ENCODE assay signal across 13 cellular contexts in genomic region chr1:51636765-51637522, GRCh38. TPM values are rescaled to one million over a fixed set of nuclear protein-coding genes. Genes with fewer than 3 reads are reported as not detected.
DNase-seq lines count a peak whose midpoint lies in the region; ATAC-seq, FAIRE-seq and TF ChIP-seq lines count a peak whose summit lies in the region.
"Had no signal": no experiment of that assay in that cellular context is flagged by ENCODE, and none has a peak within 500 bp of the region (broad histone marks: within the 10 kb centered on the region; RNA-seq: fewer than 3 reads in every experiment).

No MANE protein-coding gene starts in this region.

- no peaks in the 10 kb centered on the region for H3K9me1 ChIP-seq in keratinocyte (ENCODE audit: control insufficient read depth, extremely low read depth, insufficient read depth, low read length)

- H3K36me3 Mint-ChIP-seq in natural killer cell, result no peaks in the 10 kb centered on the region
- H3K36me3 Mint-ChIP-seq: natural killer cell treated with Interleukin-12 subunit alpha and Interleukin-12 subunit beta and Interleukin-15 and Interleukin-18, amount 100 ng/mL, for 72 hours had no signal

- dilution Hi-C loops in keratinocyte (cut with MboI; ENCODE audit: extremely low pct_ligation_motif_present, low sequenced_read_pairs), result no loop called here

- H3K79me2 ChIP-seq in keratinocyte (ENCODE audit: control insufficient read depth, insufficient read depth, low read length), result peaks cover 50% of the 10 kb centered on the region

- in situ Hi-C loops in brain microvascular endothelial cell (cut with HindIII; ENCODE audit: low pct_ligation_motif_present, low sequenced_read_pairs), result no loop called here

- no peak for TF ChIP-seq CTCF in brain microvascular endothelial cell (IDR thresholded peaks at IDR 0.05; ENCODE audit: low read depth, low read length, missing control alignments)
- no peak for TF ChIP-seq CTCF in keratinocyte (optimal IDR thresholded peaks at IDR 0.05 in 1 of 3, IDR thresholded peaks at IDR 0.05 in 1 of 3, conservative IDR thresholded peaks at IDR 0.05 in 1 of 3; ENCODE audit: extremely low read depth in 1 of 3, insufficient read depth in 2 of 3, low read length in 3 of 3)
- TF ChIP-seq CTCF in uterus (IDR thresholded peaks at IDR 0.05), result no peak
- TF ChIP-seq CTCF in natural killer cell (IDR thresholded peaks at IDR 0.05), result no peak

- H3K36me3 ChIP-seq in brain microvascular endothelial cell (replicated peaks), result no peaks in the 10 kb centered on the region
- H3K36me3 ChIP-seq in keratinocyte (ENCODE audit: control insufficient read depth in 2 of 2, extremely low read depth in 1 of 2, insufficient read depth in 2 of 2, low read length in 2 of 2), result no peaks in the 10 kb centered on the region
- no peaks in the 10 kb centered on the region for H3K36me3 ChIP-seq in uterus

- no peak overlapping the region for H3K4me3 ChIP-seq in brain microvascular endothelial cell (ENCODE audit: low read depth, low read length)
- peak overlapping the region in 2 of 3 experiments; percentile 29 to 59 for H3K4me3 ChIP-seq in keratinocyte (ENCODE audit: control insufficient read depth in 2 of 3, extremely low read depth in 1 of 3, insufficient read depth in 2 of 3, low read depth in 1 of 3, low read length in 3 of 3)
- H3K4me3 ChIP-seq in uterus, result no peak overlapping the region
- H3K4me3 ChIP-seq: BLaER1 treated with 17β-estradiol and CSF1 and Interleukin-3, amounts not matched to agents 10 nM and 100 nM had no signal

- H3K27me3 ChIP-seq in brain microvascular endothelial cell (replicated peaks) (no peaks in the 10 kb centered on the region), keratinocyte (ENCODE audit: control insufficient read depth, extremely low read depth, insufficient read depth, low read length) (no peaks in the 10 kb centered on the region), uterus (no peaks in the 10 kb centered on the region)
- H3K27me3 ChIP-seq: BLaER1 treated with 17β-estradiol and CSF1 and Interleukin-3, amounts not matched to agents 10 nM and 100 nM had no signal

- no peaks in the 10 kb centered on the region for H3K9me3 Mint-ChIP-seq in natural killer cell
- H3K9me3 Mint-ChIP-seq: natural killer cell treated with Interleukin-12 subunit alpha and Interleukin-12 subunit beta and Interleukin-15 and Interleukin-18, amount 100 ng/mL, for 72 hours had no signal

- no peaks in the 10 kb centered on the region for H3K27me3 Mint-ChIP-seq in natural killer cell (ENCODE audit: low read depth in 2 of 2)
- H3K27me3 Mint-ChIP-seq: natural killer cell treated with Interleukin-12 subunit alpha and Interleukin-12 subunit beta and Interleukin-15 and Interleukin-18, amount 100 ng/mL, for 72 hours had no signal

- peak overlapping the region; percentile 68 for H3K9ac ChIP-seq in keratinocyte (ENCODE audit: control insufficient read depth, extremely low read depth, insufficient read depth, low read length)
- H3K9ac ChIP-seq: BLaER1 treated with 17β-estradiol and CSF1 and Interleukin-3, amounts not matched to agents 10 nM and 100 nM had no signal

- peak overlapping the region; percentile 74 for H3K4me2 ChIP-seq in keratinocyte (ENCODE audit: control insufficient read depth, extremely low read depth, insufficient read depth, low read depth, low read length)

- no peaks in the 10 kb centered on the region for H4K20me1 ChIP-seq in keratinocyte (ENCODE audit: control insufficient read depth, extremely low read depth, insufficient read depth, low read length)

- H3K9me3 ChIP-seq in keratinocyte (ENCODE audit: control insufficient read depth, low read depth, low read length) (no peaks in the 10 kb centered on the region), uterus (no peaks in the 10 kb centered on the region)
- H3K9me3 ChIP-seq: BLaER1 treated with 17β-estradiol and CSF1 and Interleukin-3, amounts not matched to agents 10 nM and 100 nM had no signal

- H3K4me1 ChIP-seq in keratinocyte (ENCODE audit: control insufficient read depth, extremely low read depth, insufficient read depth, low read length), result peaks cover 33% of the 10 kb centered on the region
- peaks cover 0 to 12% of the 10 kb centered on the region in 2 donors for H3K4me1 ChIP-seq in uterus

- intact Hi-C loops in uterus (cut with DNase I; ENCODE audit: low total_unique reads) (no loop called here), natural killer cell (cut with micrococcal nuclease) (no loop called here)

- H3K4me1 Mint-ChIP-seq in natural killer cell, result peaks cover 19 to 24% of the 10 kb centered on the region in 2 donors

- H3K27ac ChIP-seq in brain microvascular endothelial cell, result peak overlapping the region; percentile 67
- peak overlapping the region; percentile 81 for H3K27ac ChIP-seq in keratinocyte (ENCODE audit: control insufficient read depth, insufficient read depth, low read length)
- H3K27ac ChIP-seq in uterus, result peak overlapping the region; percentile 93 to 94
- H3K27ac ChIP-seq: BLaER1 treated with 17β-estradiol and CSF1 and Interleukin-3, amounts not matched to agents 10 nM and 100 nM had no signal

- no peak for ATAC-seq in natural killer cell
- ATAC-seq: natural killer cell treated with Interleukin-12 subunit alpha and Interleukin-12 subunit beta and Interleukin-15 and Interleukin-18, amount 100 ng/mL, for 72 hours had no signal

- TF ChIP-seq POLR2A in uterus (IDR thresholded peaks at IDR 0.05), result peak; percentile 8 to 18

- no peak overlapping the region for H2AFZ ChIP-seq in keratinocyte (ENCODE audit: control insufficient read depth, low read length)

- no peak overlapping the region for H3K27ac Mint-ChIP-seq in natural killer cell
- H3K27ac Mint-ChIP-seq: natural killer cell treated with Interleukin-12 subunit alpha and Interleukin-12 subunit beta and Interleukin-15 and Interleukin-18, amount 100 ng/mL, for 72 hours had no signal

- no peak overlapping the region for H3K4me3 Mint-ChIP-seq in natural killer cell
- H3K4me3 Mint-ChIP-seq: natural killer cell treated with Interleukin-12 subunit alpha and Interleukin-12 subunit beta and Interleukin-15 and Interleukin-18, amount 100 ng/mL, for 72 hours had no signal

- DNase-seq in stimulated activated CD4-positive, alpha-beta T cell treated with anti-CD3 and anti-CD28 coated beads, Interleukin-1b, Interleukin-23, amount 100 ng/mL, for 48 hours, result peak; percentile 24
- DNase-seq in stimulated activated CD4-positive, alpha-beta T cell treated with anti-CD3 and anti-CD28 coated beads, Interleukin-4, amount 100 ng/mL, for 24 hours, result no peak
- DNase-seq in brain microvascular endothelial cell (peak; percentile 95), keratinocyte (ENCODE audit: low read depth, low spot score) (peak; percentile 65), uterus (peak; percentile 63 to 84), cortex of kidney (lab: John Stamatoyannopoulos, UW) (no peak), 8988T (no peak), natural killer cell (no peak)
- DNase-seq: activated T-cell treated with anti-CD3 and anti-CD28 coated beads, Interleukin-2, amount 50 U/mL, for 1 hour; NCI-H1092 had no signal

- peak; percentile 95 for FAIRE-seq in keratinocyte (lab: Jason Lieb, UNC)
- FAIRE-seq: endometrium had no signal

RNA-seq across cellular contexts. Expression of gene OSBPL9, which starts 20.1 kb away (rescaled TPM):
- 49.1 to 68.0 TPM (median 62.7 TPM) in 3 replicates for polyA plus RNA-seq in keratinocyte
- 33.5 TPM for polyA plus RNA-seq in keratinocyte (2011; ENCODE audit: low read depth)
- 33.1 and 74.8 TPM in 2 replicates for polyA plus RNA-seq in keratinocyte (2011; cell fraction: cytosol; rRNA removed)
- polyA plus RNA-seq in keratinocyte (2011; cell fraction: nucleus; rRNA removed), result 63.3 and 70.7 TPM in 2 replicates
- 36.3 and 38.4 TPM in 2 replicates for polyA plus RNA-seq in keratinocyte (2012; ENCODE audit: low replicate concordance)
- 82.5 to 90.1 TPM (median 90.1 TPM) in 3 replicates for polyA minus RNA-seq in keratinocyte
- 42.0 TPM for polyA minus RNA-seq in keratinocyte (2011; cell fraction: cytosol; rRNA and poly(A)+ RNA removed)
- 71.3 and 98.7 TPM in 2 replicates for polyA minus RNA-seq in keratinocyte (2011; cell fraction: nucleus; rRNA and poly(A)+ RNA removed)
- total RNA-seq in uterus (100 to 1,000 TPM in 3 of 4 donors, 10 to 100 TPM in 1; 94.0 to 122 (median 108) TPM), natural killer cell (10 to 100 TPM; 53.0 to 72.6 (median 62.0) TPM)

Comparison
In these comparisons a context has a peak if more than half of its experiments do, and no peak if none do; other contexts are left out.
1. DNase-seq: peak in stimulated activated CD4-positive, alpha-beta T cell treated with anti-CD3 and anti-CD28 coated beads, Interleukin-1b, Interleukin-23, amount 100 ng/mL, for 48 hours (single experiment), brain microvascular endothelial cell (single experiment), keratinocyte (single experiment) and uterus (2 of 2); none in stimulated activated CD4-positive, alpha-beta T cell treated with anti-CD3 and anti-CD28 coated beads, Interleukin-4, amount 100 ng/mL, for 24 hours (single experiment), cortex of kidney (single experiment), 8988T (single experiment) and natural killer cell (single experiment).
2. H3K4me3 ChIP-seq: peak in keratinocyte (2 of 3); none in brain microvascular endothelial cell (single experiment) and uterus (0 of 2).
3. Peak in every context shown above with its lines, with median percentiles within 50 percentile points of each other: H3K27ac ChIP-seq.